Comparison of ENCODE assay signal across 24 cellular contexts in genomic region chr1:90396917-90397316, GRCh38.
DNase-seq lines count a peak whose midpoint lies in the region; FAIRE-seq and TF ChIP-seq lines count a peak whose summit lies in the region.
"Had no signal": no experiment of that assay in that cellular context is flagged by ENCODE, and none has a peak within 500 bp of the region (broad histone marks: within the 10 kb centered on the region; RNA-seq: fewer than 3 reads in every experiment).

No MANE protein-coding gene starts in this region.

- H3K36me3 ChIP-seq in small intestine (ENCODE audit: control insufficient read depth in 2 of 2, insufficient read depth in 2 of 2, low read length in 2 of 2) (no peaks in the 10 kb centered on the region), uterus (no peaks in the 10 kb centered on the region)
- H3K36me3 ChIP-seq: BE2C, BLaER1 had no signal

- no peak for TF ChIP-seq CTCF in uterus (IDR thresholded peaks at IDR 0.05)

- no peak overlapping the region for H3K4me3 ChIP-seq in small intestine (ENCODE audit: low read depth in 1 of 2, low read length in 2 of 2)
- H3K4me3 ChIP-seq in uterus = no peak overlapping the region
- H3K4me3 ChIP-seq: BLaER1 had no signal

- intact Hi-C loops in uterus (cut with DNase I; ENCODE audit: low total_unique reads) = no loop called here

- DNase-seq in ELR (ENCODE audit: low read depth) = peak; percentile 20
- peak; percentile 43 for DNase-seq in dermis blood vessel endothelial cell
- DNase-seq in pulmonary artery endothelial cell (ENCODE audit: low read depth, low spot score) = peak; percentile 43
- DNase-seq in small intestine = no peak
- no peak for DNase-seq in uterus
- DNase-seq: 8988T; ACHN; BE2C; C1 segment of cervical spinal cord; CD4-positive, alpha-beta memory T cell; CD4-positive, CD25-positive, alpha-beta regulatory T cell; CD8-positive, alpha-beta memory T cell; COR-L47; DMS 273 treated with DMSO at 0.1 percent for 48 hours; DMS153; DMS53; DMS79; DND-41; EL; GF-D8 had no signal

- H3K27ac ChIP-seq in small intestine (ENCODE audit: low read depth in 1 of 2, low read length in 1 of 2) (no peak overlapping the region), uterus (no peak overlapping the region)
- H3K27ac ChIP-seq: BLaER1 had no signal

- TF ChIP-seq POLR2A in uterus (IDR thresholded peaks at IDR 0.05) = no peak

- H3K9me3 ChIP-seq in small intestine (ENCODE audit: control insufficient read depth, low read depth) (no peaks in the 10 kb centered on the region), uterus (no peaks in the 10 kb centered on the region)
- H3K9me3 ChIP-seq: BE2C, BLaER1 had no signal

- no peak for FAIRE-seq in small intestine (lab: Jason Lieb, UNC)
- FAIRE-seq: G401.6, GM12891, GM19239 had no signal

- H3K4me1 ChIP-seq in small intestine (ENCODE audit: control insufficient read depth in 2 of 2, insufficient read depth in 1 of 2, low read depth in 1 of 2, low read length in 1 of 2) (no peaks in the 10 kb centered on the region), uterus (no peaks in the 10 kb centered on the region)
- H3K4me1 ChIP-seq: BE2C, BLaER1 had no signal

- no peaks in the 10 kb centered on the region for H3K27me3 ChIP-seq in small intestine (ENCODE audit: control insufficient read depth in 2 of 2, insufficient read depth in 2 of 2, low read length in 2 of 2)
- H3K27me3 ChIP-seq in uterus = no peaks in the 10 kb centered on the region
- H3K27me3 ChIP-seq: BE2C, BLaER1 had no signal

- WGBS in small intestine, 3 donors = 80 to 91% (median 84%) methylated on average over 3 of the region's 3 CpGs

Comparison
In these comparisons a context has a peak if more than half of its experiments do, and no peak if none do; other contexts are left out.
1. DNase-seq: peak in ELR (single experiment), dermis blood vessel endothelial cell (single experiment) and pulmonary artery endothelial cell (single experiment); none in small intestine (single experiment) and uterus (0 of 2).